16 cellular contexts compared by ENCODE assay signal in genomic region chr1:8461341-8462110, GRCh38.
DNase-seq lines count a peak whose midpoint lies in the region; ATAC-seq, FAIRE-seq and TF ChIP-seq lines count a peak whose summit lies in the region.
"Had no signal": no experiment of that assay in that cellular context is flagged by ENCODE, and none has a peak within 500 bp of the region (broad histone marks: within the 10 kb centered on the region; RNA-seq: fewer than 3 reads in every experiment).

No MANE protein-coding gene starts in this region.

- H2BK12ac ChIP-seq in neuronal stem cell (ENCODE audit: low read length) = no peak overlapping the region

- no peak overlapping the region for H2AFZ ChIP-seq in neuronal stem cell (ENCODE audit: low read length)

- intact Hi-C loops in heart right ventricle (cut with DNase I) = loop anchor here in 1 of 10 donors (10.0 kb wide), 1 partner anchor 53 kb away; no protein-coding TSS in a partner anchor
- intact Hi-C loops in Right ventricle myocardium inferior (cut with DNase I) = loop anchor here (5.0 kb wide), 1 partner anchor 34 kb away; no protein-coding TSS in a partner anchor
- intact Hi-C loops in uterus (cut with DNase I; ENCODE audit: low total_unique reads) = no loop called here

- H3K4ac ChIP-seq in neuronal stem cell (ENCODE audit: low read length) = no peak overlapping the region

- H4K8ac ChIP-seq in neuronal stem cell (ENCODE audit: low read depth, low read length) = no peak overlapping the region

- H3K36me3 ChIP-seq in heart right ventricle (peaks cover 0 to 14% (median 0%) of the 10 kb centered on the region in 9 donors), neuronal stem cell (replicated peaks in 1 of 2; ENCODE audit: control insufficient read depth in 2 of 2, insufficient read depth in 2 of 2, low read length in 2 of 2) (peaks cover 0 to 42% of the 10 kb centered on the region in 2 donors), uterus (no peaks in the 10 kb centered on the region)
- H3K36me3 ChIP-seq: SJCRH30 had no signal

- peak overlapping the region; percentile 1 to 95 (median 87) for H3K27ac Mint-ChIP-seq in brain

- ATAC-seq in heart right ventricle (no peak), Right ventricle myocardium inferior (no peak), GM19455 (IDR thresholded peaks at IDR 0.05; ENCODE audit: unreplicated experiment) (no peak)
- ATAC-seq: left colon had no signal

- H4K91ac ChIP-seq in neuronal stem cell (ENCODE audit: low read depth, low read length, poor library complexity) = no peak overlapping the region

- no peak for TF ChIP-seq POLR2A in uterus (IDR thresholded peaks at IDR 0.05)

- no peak overlapping the region for H2BK120ac ChIP-seq in neuronal stem cell (ENCODE audit: low read depth, low read length)

- H3K9me3 ChIP-seq in heart right ventricle (no peaks in the 10 kb centered on the region), neuronal stem cell (replicated peaks in 1 of 2; ENCODE audit: control insufficient read depth in 2 of 2, insufficient read depth in 1 of 2, low read depth in 1 of 2, low read length in 2 of 2) (no peaks in the 10 kb centered on the region), uterus (no peaks in the 10 kb centered on the region)
- H3K9me3 ChIP-seq: SJCRH30 had no signal

- no peak for FAIRE-seq in D721Med (lab: Jason Lieb, UNC)
- FAIRE-seq: GM12892, GM19239 had no signal

- H3K4me3 ChIP-seq in heart right ventricle (no peak overlapping the region), neuronal stem cell (ENCODE audit: low read length in 2 of 2) (no peak overlapping the region), uterus (no peak overlapping the region)
- H3K4me3 ChIP-seq: SJCRH30 had no signal

- no peak for DNase-seq in heart right ventricle
- no peak for DNase-seq in Right ventricle myocardium inferior (ENCODE audit: missing footprints)
- no peak for DNase-seq in neuronal stem cell (ENCODE audit: low spot score)
- no peak for DNase-seq in uterus
- DNase-seq in GM10248 (ENCODE audit: extremely low spot score) = no peak
- DNase-seq in D721Med (ENCODE audit: insufficient read length, low spot score) = no peak
- DNase-seq: DMS79 treated with DMSO at 0.1 percent for 48 hours, HCEC 1CT, left colon, MV-4-11, WERI-Rb-1 had no signal

- H3K27ac ChIP-seq in heart right ventricle = peak overlapping the region in 6 of 10 donors; percentile 37 to 89 (median 82)
- H3K27ac ChIP-seq in neuronal stem cell (replicated peaks; ENCODE audit: low read length) = peak overlapping the region; percentile 19
- peak overlapping the region; percentile 82 to 95 for H3K27ac ChIP-seq in uterus
- H3K27ac ChIP-seq: SJCRH30, WERI-Rb-1 had no signal

- peaks cover 18 to 78% (median 66%) of the 10 kb centered on the region in 9 donors for H3K4me1 ChIP-seq in heart right ventricle
- peaks cover 26 to 56% of the 10 kb centered on the region in 2 donors for H3K4me1 ChIP-seq in neuronal stem cell (ENCODE audit: control insufficient read depth in 2 of 2, insufficient read depth in 1 of 2, low read depth in 1 of 2, low read length in 2 of 2)
- H3K4me1 ChIP-seq in uterus = peaks cover 7 to 18% of the 10 kb centered on the region in 2 donors

- POLR2A ChIA-PET in GM10248 (lab: Yijun Ruan, JAX) = no interaction called here

- no peaks in the 10 kb centered on the region for H3K27me3 Mint-ChIP-seq in brain

- H3K23ac ChIP-seq in neuronal stem cell (ENCODE audit: low read depth, low read length, poor library complexity) = no peak overlapping the region

- TF ChIP-seq CTCF in heart right ventricle (IDR thresholded peaks at IDR 0.05) = no peak
- no peak for TF ChIP-seq CTCF in brain (conservative IDR thresholded peaks at IDR 0.05)
- TF ChIP-seq CTCF in uterus (IDR thresholded peaks at IDR 0.05) = no peak
- no peak for TF ChIP-seq CTCF in GM10248 (IDR thresholded peaks at IDR 0.05; ENCODE audit: control extremely low read depth, extremely low read depth, low read depth, missing control alignments)
- no peak for TF ChIP-seq CTCF in D721Med (IDR thresholded peaks at IDR 0.05; ENCODE audit: insufficient read depth, missing control alignments)

- CTCF ChIA-PET in GM10248 (lab: Yijun Ruan, JAX) = interaction anchor here (0.8 to 1.8 kb wide), 7 partner anchors 9 to 81 kb away, joined by 3 to 5 read pairs (median 4); no protein-coding TSS in a partner anchor

- H3K4me1 Mint-ChIP-seq in brain = peaks cover 98% of the 10 kb centered on the region

- no peak overlapping the region for H2BK15ac ChIP-seq in neuronal stem cell (ENCODE audit: low read length)

- H3K79me1 ChIP-seq in neuronal stem cell (ENCODE audit: low read depth, low read length) = peaks cover 2% of the 10 kb centered on the region

- no peak overlapping the region for H3K18ac ChIP-seq in neuronal stem cell (ENCODE audit: low read length)

- no peak overlapping the region for H2BK5ac ChIP-seq in neuronal stem cell (ENCODE audit: low read length)

- no peak overlapping the region for H2AK5ac ChIP-seq in neuronal stem cell (ENCODE audit: low read depth, low read length)

- H3K36me3 Mint-ChIP-seq in brain = peaks cover 17% of the 10 kb centered on the region

- no peaks in the 10 kb centered on the region for H3K9me3 Mint-ChIP-seq in brain

- no peak overlapping the region for H3K9ac ChIP-seq in neuronal stem cell (ENCODE audit: low read depth, low read length, poor library complexity)

- H3K4me2 ChIP-seq in neuronal stem cell (ENCODE audit: insufficient read depth, low read length, poor library complexity, severe bottlenecking) = no peak overlapping the region

- H3K27me3 ChIP-seq in heart right ventricle = no peaks in the 10 kb centered on the region
- no peaks in the 10 kb centered on the region for H3K27me3 ChIP-seq in neuronal stem cell (ENCODE audit: control insufficient read depth in 3 of 3, insufficient read depth in 3 of 3, low read depth in 1 of 3, low read length in 3 of 3)
- no peaks in the 10 kb centered on the region for H3K27me3 ChIP-seq in uterus
- H3K27me3 ChIP-seq: SJCRH30 had no signal

- 67 to 72% methylated on average over 5 of the region's 5 CpGs for WGBS in heart right ventricle, 2 donors
- WGBS in neuronal stem cell (ENCODE audit: extremely low coverage in 2 of 2, insufficient read length in 2 of 2, insufficient replicate concordance in 1 of 2), 2 donors = no CpG with 5 or more reads among the region's 5 CpGs

- H3K4me3 Mint-ChIP-seq in brain = peak overlapping the region in 4 of 5 experiments; percentile 24 to 61 (median 38)

- H3K14ac ChIP-seq in neuronal stem cell (ENCODE audit: low read length) = no peak overlapping the region

Comparison
In these comparisons a context has a peak if more than half of its experiments do, and no peak if none do; other contexts are left out.
1. H3K27ac ChIP-seq: peak in every context shown above with its lines; median percentile 88 in uterus; 82 in heart right ventricle; 19 in neuronal stem cell.